Comparison of ENCODE assay signal across 28 cellular contexts in the genomic region with DNA sequence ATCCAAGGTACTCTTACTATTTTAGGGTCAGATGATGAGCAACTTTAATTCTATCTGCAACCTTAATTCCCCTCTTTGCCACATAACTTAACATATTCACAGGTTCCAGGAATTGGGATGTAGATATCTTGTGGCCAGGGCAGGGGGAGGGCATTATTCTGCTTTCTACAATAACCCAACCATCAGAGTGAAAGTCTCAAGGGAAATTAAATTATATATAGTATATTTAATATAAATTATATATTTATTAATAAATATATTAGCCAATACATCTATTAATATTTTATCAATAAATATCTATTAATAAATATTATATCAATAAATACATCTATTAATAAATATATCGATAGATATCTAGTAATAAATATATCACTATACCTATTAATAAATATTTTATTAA.
"Had no signal": no experiment of that assay in that cellular context is flagged by ENCODE, and none has a peak within 500 bp of the region (broad histone marks: within the 10 kb centered on the region; RNA-seq: fewer than 3 reads in every experiment).

No MANE protein-coding gene starts in this region.

- H3K27ac Mint-ChIP-seq: stimulated activated effector memory CD8-positive, alpha-beta T cell treated with anti-CD3 and anti-CD28 coated beads, Interleukin-12 subunit alpha, Interleukin-12 subunit beta, amount 100 ng/mL, for 72 hours; stimulated activated memory B cell treated with anti-CD40 and anti-IgM and Interleukin-4, amounts not matched to agents 10 μg/mL and 1 μg/mL and 100 μg/mL, for 72 hours; stimulated activated naive B cell treated with anti-CD40 and anti-IgM and Interleukin-4, amounts not matched to agents 10 μg/mL and 1 μg/mL and 100 μg/mL, for 72 hours; stimulated activated naive CD8-positive, alpha-beta T cell treated with anti-CD3 and anti-CD28 coated beads, Interleukin-15, amount 100 ng/mL, for 72 hours; stimulated activated naive CD8-positive, alpha-beta T cell treated with anti-CD3 and anti-CD28 coated beads, Interleukin-15, Interleukin-2, amounts not matched to agents 100 ng/mL and 50 ng/mL, for 24 hours; type B pancreatic cell had no signal

- H3K27ac ChIP-seq: stomach, suprapubic skin, testis, thoracic aorta, thyroid gland, tibial artery, tibial nerve, transverse colon, upper lobe of left lung, upper lobe of right lung, uterus, vagina had no signal

- H3K27me3 Mint-ChIP-seq: stimulated activated memory B cell treated with anti-CD40 and anti-IgM and Interleukin-4, amounts not matched to agents 10 μg/mL and 1 μg/mL and 100 μg/mL, for 72 hours; stimulated activated naive B cell treated with anti-CD40 and anti-IgM and Interleukin-4, amounts not matched to agents 10 μg/mL and 1 μg/mL and 100 μg/mL, for 72 hours; stimulated activated naive CD8-positive, alpha-beta T cell treated with anti-CD3 and anti-CD28 coated beads, Interleukin-15, amount 100 ng/mL, for 72 hours had no signal

- H3K4me1 Mint-ChIP-seq: stimulated activated effector memory CD8-positive, alpha-beta T cell treated with anti-CD3 and anti-CD28 coated beads, Interleukin-12 subunit alpha, Interleukin-12 subunit beta, amount 100 ng/mL, for 72 hours; stimulated activated naive CD8-positive, alpha-beta T cell treated with anti-CD3 and anti-CD28 coated beads, Interleukin-15, amount 100 ng/mL, for 72 hours had no signal

- ATAC-seq: stimulated activated effector memory CD8-positive, alpha-beta T cell treated with anti-CD3 and anti-CD28 coated beads, Interleukin-12 subunit alpha, Interleukin-12 subunit beta, amount 100 ng/mL, for 72 hours; stimulated activated memory B cell treated with anti-CD40 and anti-IgM and Interleukin-4, amounts not matched to agents 10 μg/mL and 1 μg/mL and 100 μg/mL, for 72 hours; stimulated activated naive CD8-positive, alpha-beta T cell treated with anti-CD3 and anti-CD28 coated beads, Interleukin-15, amount 100 ng/mL, for 72 hours; stimulated activated naive CD8-positive, alpha-beta T cell treated with anti-CD3 and anti-CD28 coated beads, Interleukin-15, Interleukin-2, amounts not matched to agents 100 U/mL and 50 U/mL, for 24 hours; upper lobe of right lung had no signal

- H3K36me3 ChIP-seq: stomach, suprapubic skin, thoracic aorta, thyroid gland, tibial artery, tibial nerve, transverse colon, upper lobe of left lung, upper lobe of right lung, uterus, vagina had no signal

- H3K4me3 ChIP-seq: stomach, suprapubic skin, testis, thoracic aorta, thyroid gland, tibial artery, tibial nerve, transverse colon, upper lobe of left lung, upper lobe of right lung, uterus, vagina had no signal

- H3K9me3 ChIP-seq: stomach, suprapubic skin, testis, thoracic aorta, thyroid gland, tibial artery, tibial nerve, transverse colon, upper lobe of left lung, upper lobe of right lung, uterus, vagina had no signal

- H3K36me3 Mint-ChIP-seq: stimulated activated effector memory CD8-positive, alpha-beta T cell treated with anti-CD3 and anti-CD28 coated beads, Interleukin-12 subunit alpha, Interleukin-12 subunit beta, amount 100 ng/mL, for 72 hours; stimulated activated memory B cell treated with anti-CD40 and anti-IgM and Interleukin-4, amounts not matched to agents 10 μg/mL and 1 μg/mL and 100 μg/mL, for 72 hours; stimulated activated naive B cell treated with anti-CD40 and anti-IgM and Interleukin-4, amounts not matched to agents 10 μg/mL and 1 μg/mL and 100 μg/mL, for 72 hours; type B pancreatic cell had no signal

- H3K4me1 ChIP-seq: stomach, suprapubic skin, testis, thyroid gland, tibial artery, upper lobe of left lung, upper lobe of right lung, uterus, vagina had no signal

- DNase-seq: stimulated activated CD4-positive, alpha-beta T cell treated with anti-CD3 and anti-CD28 coated beads, Interleukin-2, amount 100 ng/mL, for 48 hours; stimulated activated CD4-positive, alpha-beta T cell treated with anti-CD3 and anti-CD28 coated beads, Interleukin-4, amount 100 ng/mL, for 1 hour; stimulated activated CD4-positive, alpha-beta T cell treated with anti-CD3 and anti-CD28 coated beads, Interleukin-4, amount 100 ng/mL, for 24 hours; stimulated activated CD4-positive, alpha-beta T cell treated with anti-CD3 and anti-CD28 coated beads, Interleukin-4, amount 100 ng/mL, for 4 hours; stimulated activated CD8-positive, alpha-beta memory T cell treated with anti-CD3 and anti-CD28 coated beads, Interleukin-4, amount 100 ng/mL, for 48 hours; stimulated activated naive B cell treated with anti-CD40 and anti-IgM and Interleukin-4, amounts not matched to agents 10 μg/mL and 1 μg/mL and 100 μg/mL, for 72 hours; stimulated activated naive CD4-positive, alpha-beta T cell; stimulated activated naive CD4-positive, alpha-beta T cell treated with Interleukin-2 at 50 U/mL for 16 hours; stimulated activated naive CD8-positive, alpha-beta T cell treated with anti-CD3 and anti-CD28 coated beads, Interleukin-15, amount 100 ng/mL, for 72 hours; stimulated activated naive CD8-positive, alpha-beta T cell treated with anti-CD3 and anti-CD28 coated beads, Interleukin-15, Interleukin-2, amounts not matched to agents 100 U/mL and 50 U/mL, for 24 hours; stomach; substantia nigra; testis; thyroid gland; tibial artery; transverse colon; trophoblast cell; upper lobe of left lung; upper lobe of right lung; uterus had no signal

- H3K4me3 Mint-ChIP-seq: stimulated activated effector memory CD8-positive, alpha-beta T cell treated with anti-CD3 and anti-CD28 coated beads, Interleukin-12 subunit alpha, Interleukin-12 subunit beta, amount 100 ng/mL, for 72 hours; stimulated activated memory B cell treated with anti-CD40 and anti-IgM and Interleukin-4, amounts not matched to agents 10 μg/mL and 1 μg/mL and 100 μg/mL, for 72 hours; stimulated activated naive B cell treated with anti-CD40 and anti-IgM and Interleukin-4, amounts not matched to agents 10 μg/mL and 1 μg/mL and 100 μg/mL, for 72 hours; stimulated activated naive CD8-positive, alpha-beta T cell treated with anti-CD3 and anti-CD28 coated beads, Interleukin-15, amount 100 ng/mL, for 72 hours; stimulated activated naive CD8-positive, alpha-beta T cell treated with anti-CD3 and anti-CD28 coated beads, Interleukin-15, Interleukin-2, amounts not matched to agents 100 ng/mL and 50 ng/mL, for 24 hours; type B pancreatic cell had no signal

- H3K9me3 Mint-ChIP-seq: stimulated activated effector memory CD8-positive, alpha-beta T cell treated with anti-CD3 and anti-CD28 coated beads, Interleukin-12 subunit alpha, Interleukin-12 subunit beta, amount 100 ng/mL, for 72 hours; stimulated activated memory B cell treated with anti-CD40 and anti-IgM and Interleukin-4, amounts not matched to agents 10 μg/mL and 1 μg/mL and 100 μg/mL, for 72 hours; stimulated activated naive B cell treated with anti-CD40 and anti-IgM and Interleukin-4, amounts not matched to agents 10 μg/mL and 1 μg/mL and 100 μg/mL, for 72 hours; stimulated activated naive CD8-positive, alpha-beta T cell treated with anti-CD3 and anti-CD28 coated beads, Interleukin-15, amount 100 ng/mL, for 72 hours; stimulated activated naive CD8-positive, alpha-beta T cell treated with anti-CD3 and anti-CD28 coated beads, Interleukin-15, Interleukin-2, amounts not matched to agents 100 ng/mL and 50 ng/mL, for 24 hours; type B pancreatic cell had no signal
